In the genomic region with DNA sequence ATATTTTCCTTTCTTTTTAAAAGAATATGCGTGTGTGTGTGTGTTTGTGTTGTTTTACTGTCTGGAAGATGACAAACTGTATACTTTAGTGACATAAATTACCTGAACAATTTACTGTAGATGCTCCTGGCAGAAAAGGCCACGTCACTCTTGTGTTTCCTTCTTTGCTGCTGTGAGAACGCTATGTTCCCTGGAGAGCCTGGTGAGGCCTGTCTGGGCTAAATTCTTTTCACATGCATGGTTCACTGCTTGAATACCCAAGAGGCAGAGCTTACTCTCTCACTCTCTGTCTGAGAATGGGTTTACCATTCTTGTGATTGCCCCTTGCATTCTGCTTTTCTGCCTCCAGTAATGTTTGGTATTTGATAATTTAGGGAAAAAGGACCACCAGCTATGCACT, we compare ENCODE assay signal across 9 cellular contexts.
A peak's percentile ranks its signal among the peaks of the same experiment; 100 is the strongest.
DNase-seq lines count a peak whose midpoint lies in the region; ATAC-seq and FAIRE-seq lines count a peak whose summit lies in the region.
"Had no signal": no experiment of that assay in that cellular context is flagged by ENCODE, and none has a peak within 500 bp of the region (broad histone marks: within the 10 kb centered on the region; RNA-seq: fewer than 3 reads in every experiment).

No MANE protein-coding gene starts in this region.

- DNase-seq in GM18507 (ENCODE audit: extremely low spot score, insufficient read length, low read depth): no peak
- DNase-seq in fibroblast of gingiva (ENCODE audit: low read depth): peak; percentile 91
- peak; percentile 52 to 57 for DNase-seq in trophoblast cell
- no peak for DNase-seq in HuH-7 (ENCODE audit: low spot score)
- no peak for DNase-seq in T-helper 2 cell
- no peak for DNase-seq in activated T-cell treated with anti-CD3 and anti-CD28 coated beads for 4 hours
- DNase-seq: spleen had no signal

- peak; percentile 91 for FAIRE-seq in GM18507 (lab: Jason Lieb, UNC)

- H3K4ac ChIP-seq in trophoblast cell (ENCODE audit: low read depth, low read length): no peak overlapping the region

- no peak for ATAC-seq in HG03139 (IDR thresholded peaks at IDR 0.05; ENCODE audit: unreplicated experiment)

- no peak overlapping the region for H4K91ac ChIP-seq in trophoblast cell (ENCODE audit: low read depth, low read length)

- peaks cover 22% of the 10 kb centered on the region for H3K4me1 ChIP-seq in HUES48 (ENCODE audit: control insufficient read depth, insufficient read depth, low read length)
- H3K4me1 ChIP-seq in trophoblast cell (ENCODE audit: control insufficient read depth in 1 of 2, insufficient read depth in 2 of 2, low read length in 2 of 2): no peaks in the 10 kb centered on the region

- no peak overlapping the region for H2BK12ac ChIP-seq in trophoblast cell (ENCODE audit: low read length)

- no peak overlapping the region for H3K4me2 ChIP-seq in trophoblast cell (ENCODE audit: low read length)

- no peaks in the 10 kb centered on the region; the same call in 1 of the 2 replicates for H3K36me3 ChIP-seq in HUES48 (ENCODE audit: control insufficient read depth, insufficient read depth, low read length)
- no peaks in the 10 kb centered on the region for H3K36me3 ChIP-seq in trophoblast cell (ENCODE audit: control insufficient read depth in 1 of 2, insufficient read depth in 2 of 2, low read length in 2 of 2)
- H3K36me3 ChIP-seq: spleen had no signal

- H4K12ac ChIP-seq in trophoblast cell (ENCODE audit: low read depth, low read length): no peak overlapping the region

- no peak overlapping the region for H3K23ac ChIP-seq in trophoblast cell (ENCODE audit: low read length)

- peak overlapping the region; percentile 80 for H3K27ac ChIP-seq in HUES48 (ENCODE audit: low read depth, low read length)
- H3K27ac ChIP-seq in trophoblast cell (ENCODE audit: low read depth, low read length): no peak overlapping the region
- H3K27ac ChIP-seq: spleen had no signal

- no CpG with 5 or more reads among the region's 3 CpGs for WGBS in trophoblast cell (ENCODE audit: extremely low coverage, insufficient coverage, insufficient read length)

- H3K79me2 ChIP-seq in trophoblast cell (ENCODE audit: control insufficient read depth, insufficient read depth, low read length, poor library complexity): no peaks in the 10 kb centered on the region

- H3K14ac ChIP-seq in trophoblast cell (ENCODE audit: low read length): no peak overlapping the region

- H4K8ac ChIP-seq in trophoblast cell (ENCODE audit: low read depth, low read length): no peak overlapping the region

- H3K9me3 ChIP-seq in HUES48 (ENCODE audit: control insufficient read depth, insufficient read depth, low read length) (peaks cover 27% of the 10 kb centered on the region), trophoblast cell (ENCODE audit: insufficient read depth, low read depth, low read length) (peaks cover 6% of the 10 kb centered on the region)

- no peak overlapping the region for H3K18ac ChIP-seq in trophoblast cell (ENCODE audit: low read length)

- H2BK5ac ChIP-seq in trophoblast cell (ENCODE audit: low read depth, low read length, poor library complexity): no peak overlapping the region

- no peak overlapping the region for H3K9ac ChIP-seq in HUES48 (ENCODE audit: low read depth, low read length)
- H3K9ac ChIP-seq in trophoblast cell (ENCODE audit: low read length): no peak overlapping the region

- H3K4me3 ChIP-seq in HUES48 (ENCODE audit: low read depth, low read length) (no peak overlapping the region), trophoblast cell (ENCODE audit: low read depth, low read length) (no peak overlapping the region)
- H3K4me3 ChIP-seq: spleen had no signal

- no peaks in the 10 kb centered on the region for H3K27me3 ChIP-seq in HUES48 (ENCODE audit: control insufficient read depth, insufficient read depth, low read length)
- no peaks in the 10 kb centered on the region for H3K27me3 ChIP-seq in trophoblast cell (ENCODE audit: insufficient read depth, low read length)
- H3K27me3 ChIP-seq: spleen had no signal

- no peak overlapping the region for H2AFZ ChIP-seq in trophoblast cell (ENCODE audit: insufficient read depth, low read length, poor library complexity)

- no peaks in the 10 kb centered on the region for H3K79me1 ChIP-seq in trophoblast cell (ENCODE audit: low read length)

- H2BK120ac ChIP-seq in trophoblast cell (ENCODE audit: insufficient read depth, low read length, poor library complexity): no peak overlapping the region

- no peak overlapping the region for H2AK5ac ChIP-seq in trophoblast cell (ENCODE audit: low read length)

Comparison
In these comparisons a context has a peak if more than half of its experiments do, and no peak if none do; other contexts are left out.
1. DNase-seq: peak in fibroblast of gingiva (single experiment) and trophoblast cell (2 of 2); none in GM18507 (single experiment), HuH-7 (single experiment), T-helper 2 cell (0 of 5) and activated T-cell treated with anti-CD3 and anti-CD28 coated beads for 4 hours (single experiment).